ENCODE assay signal across 9 cellular contexts in the genomic region with DNA sequence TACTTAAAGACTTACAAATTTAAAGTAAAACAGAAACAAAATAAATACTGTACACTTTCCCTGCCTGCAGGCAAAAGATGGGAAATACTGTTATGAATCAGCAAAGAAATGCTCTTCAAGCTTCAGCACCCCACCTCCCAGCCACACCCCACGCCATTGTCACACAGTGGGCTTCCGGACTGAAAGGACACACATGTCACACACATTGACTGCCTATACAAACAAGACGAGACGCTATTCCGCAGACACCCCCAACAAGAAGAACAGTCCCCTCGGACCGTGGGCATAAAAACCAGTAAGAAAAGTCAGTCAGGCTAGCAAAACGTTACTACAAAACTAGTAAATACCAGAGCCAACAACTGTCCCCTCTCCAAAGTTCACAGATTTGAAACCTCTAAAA. TPM values are rescaled to one million over a fixed set of nuclear protein-coding genes. Genes with fewer than 3 reads are reported as not detected.
DNase-seq lines count a peak whose midpoint lies in the region; ATAC-seq lines count a peak whose summit lies in the region.
"Had no signal": no experiment of that assay in that cellular context is flagged by ENCODE, and none has a peak within 500 bp of the region (broad histone marks: within the 10 kb centered on the region; RNA-seq: fewer than 3 reads in every experiment).

No MANE protein-coding gene starts in this region.

- peaks cover 9% of the 10 kb centered on the region for H3K36me3 Mint-ChIP-seq in activated naive CD4-positive, alpha-beta T cell treated with anti-CD3 and anti-CD28 coated beads, Interleukin-2, amount 10 ng/mL, durations not matched to agents 7 days and 5 days

- WGBS in mesendoderm (ENCODE audit: extremely low coverage, insufficient coverage, low lambda C conversion rate) = no CpG with 5 or more reads among the region's 8 CpGs

- H3K4me1 ChIP-seq in mesendoderm (ENCODE audit: control insufficient read depth, low read depth, low read length) = peaks cover 3% of the 10 kb centered on the region

- no peaks in the 10 kb centered on the region for H3K9me3 ChIP-seq in MG63

- peak; percentile 6 for DNase-seq in GF-D8 (lab: John Stamatoyannopoulos, UW)
- DNase-seq in activated naive CD4-positive, alpha-beta T cell treated with anti-CD3 and anti-CD28 coated beads, Interleukin-2, amount 10 ng/mL, durations not matched to agents 7 days and 5 days = peak; percentile 68
- DNase-seq in NCI-H345 treated with DMSO at 0.1 percent for 48 hours (lab: John Stamatoyannopoulos, UW; ENCODE audit: unreplicated experiment) = no peak
- no peak for DNase-seq in H4 (ENCODE audit: low spot score)
- no peak for DNase-seq in MG63
- no peak for DNase-seq in mesendoderm
- DNase-seq: DMS79 had no signal

- H3K56ac ChIP-seq in mesendoderm (ENCODE audit: low read length) = no peak overlapping the region

- H2BK120ac ChIP-seq in mesendoderm (ENCODE audit: low read depth, low read length) = no peak overlapping the region

- H3K27me3 ChIP-seq in MG63 (no peaks in the 10 kb centered on the region), mesendoderm (ENCODE audit: insufficient read depth, low read length, poor library complexity) (no peaks in the 10 kb centered on the region)

- H3K27ac ChIP-seq in mesendoderm (ENCODE audit: low read depth, low read length) = no peak overlapping the region

- peaks cover 24% of the 10 kb centered on the region for H3K4me1 Mint-ChIP-seq in activated naive CD4-positive, alpha-beta T cell treated with anti-CD3 and anti-CD28 coated beads, Interleukin-2, amount 10 ng/mL, durations not matched to agents 7 days and 5 days

- no peak overlapping the region for H2AK5ac ChIP-seq in mesendoderm (ENCODE audit: low read length)

- H2BK15ac ChIP-seq in mesendoderm (replicated peaks; ENCODE audit: low read depth) = no peak overlapping the region

- H3K27me3 Mint-ChIP-seq in activated naive CD4-positive, alpha-beta T cell treated with anti-CD3 and anti-CD28 coated beads, Interleukin-2, amount 10 ng/mL, durations not matched to agents 7 days and 5 days = peaks cover 8% of the 10 kb centered on the region

- H3K79me2 ChIP-seq in mesendoderm (ENCODE audit: control insufficient read depth, insufficient read depth, low read length) = no peaks in the 10 kb centered on the region

- no peak overlapping the region for H2BK5ac ChIP-seq in mesendoderm (ENCODE audit: low read length)

- H3K36me3 ChIP-seq in MG63 = no peaks in the 10 kb centered on the region
- no peaks in the 10 kb centered on the region for H3K36me3 ChIP-seq in mesendoderm (ENCODE audit: control insufficient read depth, insufficient read depth, low read length)

- H3K18ac ChIP-seq in mesendoderm (ENCODE audit: low read length) = no peak overlapping the region

- peak overlapping the region; percentile 21 for H3K27ac Mint-ChIP-seq in activated naive CD4-positive, alpha-beta T cell treated with anti-CD3 and anti-CD28 coated beads, Interleukin-2, amount 10 ng/mL, durations not matched to agents 7 days and 5 days

- ATAC-seq in GM19452 (IDR thresholded peaks at IDR 0.05; ENCODE audit: unreplicated experiment) (peak; percentile 97), HG03342 (IDR thresholded peaks at IDR 0.05; ENCODE audit: unreplicated experiment) (peak; percentile 98)

- no peak overlapping the region for H3K4me2 ChIP-seq in mesendoderm (ENCODE audit: low read length)

- H4K5ac ChIP-seq in mesendoderm (ENCODE audit: low read length) = no peak overlapping the region

- H3K79me1 ChIP-seq in mesendoderm (ENCODE audit: low read length) = no peaks in the 10 kb centered on the region

- H4K8ac ChIP-seq in mesendoderm (ENCODE audit: low read depth, low read length) = no peak overlapping the region

- H3K9ac ChIP-seq in mesendoderm (ENCODE audit: low read length) = no peak overlapping the region

- H3K4me3 ChIP-seq in MG63 (no peak overlapping the region), mesendoderm (ENCODE audit: low read length) (no peak overlapping the region)

- no peak overlapping the region for H3K4ac ChIP-seq in mesendoderm (ENCODE audit: low read depth, low read length)

- CTCF ChIA-PET in activated naive CD4-positive, alpha-beta T cell treated with anti-CD3 and anti-CD28 coated beads, Interleukin-2, amount 10 ng/mL, durations not matched to agents 7 days and 5 days (lab: Charles Lee) = no interaction called here

- peak overlapping the region; percentile 3 for H3K4me3 Mint-ChIP-seq in activated naive CD4-positive, alpha-beta T cell treated with anti-CD3 and anti-CD28 coated beads, Interleukin-2, amount 10 ng/mL, durations not matched to agents 7 days and 5 days

- no peaks in the 10 kb centered on the region for H3K9me3 Mint-ChIP-seq in activated naive CD4-positive, alpha-beta T cell treated with anti-CD3 and anti-CD28 coated beads, Interleukin-2, amount 10 ng/mL, durations not matched to agents 7 days and 5 days

- no peak overlapping the region for H3K23ac ChIP-seq in mesendoderm (ENCODE audit: low read length)

RNA-seq across cellular contexts. Expression of a gene that starts 22.2 kb away (rescaled TPM):
- 26.7 and 27.3 TPM in 2 replicates for total RNA-seq in H4 (2014; rRNA removed; shearing (Covaris generic))
- 21.4 and 24.9 TPM in 2 replicates for total RNA-seq in MG63 (2014; rRNA removed; shearing (Covaris generic); ENCODE audit: low replicate concordance)
- 2.2 TPM for polyA plus RNA-seq in mesendoderm (2013, experiment 1 of 2)
- polyA plus RNA-seq in mesendoderm (2013, experiment 2 of 2) = 1.7 TPM

Comparison
In these comparisons a context has a peak if more than half of its experiments do, and no peak if none do; other contexts are left out.
1. DNase-seq: peak in GF-D8 (single experiment) and activated naive CD4-positive, alpha-beta T cell treated with anti-CD3 and anti-CD28 coated beads, Interleukin-2, amount 10 ng/mL, durations not matched to agents 7 days and 5 days (single experiment); none in NCI-H345 treated with DMSO at 0.1 percent for 48 hours (single experiment), H4 (single experiment), MG63 (single experiment) and mesendoderm (single experiment).